ENCODE assay signal across 10 cellular contexts in genomic region chr2:174522553-174522952, GRCh38. TPM values are rescaled to one million over a fixed set of nuclear protein-coding genes. Genes with fewer than 3 reads are reported as not detected.
A peak's percentile ranks its signal among the peaks of the same experiment; 100 is the strongest.
DNase-seq lines count a peak whose midpoint lies in the region; ATAC-seq, FAIRE-seq and TF ChIP-seq lines count a peak whose summit lies in the region.
"Had no signal": no experiment of that assay in that cellular context is flagged by ENCODE, and none has a peak within 500 bp of the region (broad histone marks: within the 10 kb centered on the region; RNA-seq: fewer than 3 reads in every experiment).

No MANE protein-coding gene starts in this region.

- BruUV-seq in GM12878 (replicated peaks; lab: Mats Ljungman, UMichigan): no TSS peak

- no peak for TF ChIP-seq EP300 in GM12878 (IDR thresholded peaks at IDR 0.05; ENCODE audit: borderline replicate concordance in 1 of 2, control insufficient read depth in 1 of 2, low read depth in 2 of 2, low read length in 2 of 2)

- H3K27me3 ChIP-seq in GM12878 (replicated peaks in 1 of 2; ENCODE audit: control insufficient read depth in 2 of 2, insufficient read depth in 2 of 2, low read length in 1 of 2): peaks cover 0 to 2% of the 10 kb centered on the region in 2 experiments; a peak in 1 of 4 replicates
- no peaks in the 10 kb centered on the region for H3K27me3 ChIP-seq in right lobe of liver

- H3K4me3 ChIP-seq in GM12878: no peak overlapping the region
- H3K4me3 ChIP-seq in right lobe of liver: no peak overlapping the region

- TF ChIP-seq RAD21 in GM12878 (IDR thresholded peaks at IDR 0.05; ENCODE audit: insufficient read depth, low read depth, low read length): peak; percentile 54

- SMC1A ChIA-PET in GM12878 (lab: Charles Lee; ENCODE audit: uncharacterized antibody, unreplicated experiment): interaction anchor here (0.9 to 4.2 kb wide), 6 partner anchors 24 to 165 kb away, joined by 3 to 55 read pairs (median 8); no protein-coding TSS in a partner anchor

- H3K4me1 ChIP-seq in GM12878 (ENCODE audit: control insufficient read depth, insufficient read depth, low read length) (no peaks in the 10 kb centered on the region), right lobe of liver (peaks cover 0 to 12% (median 0%) of the 10 kb centered on the region in 4 donors)

- no peak overlapping the region for H3K9ac ChIP-seq in GM12878 (ENCODE audit: control insufficient read depth, insufficient read depth, low read length)

- in situ Hi-C loops in KBM-7 (cut with MboI; ENCODE audit: low pct_unique_long_range_greater_than_20kb, low sequenced_read_pairs) (no loop called here), GM12878 (cut with MboI) (loop anchor here (5.0 kb wide), 1 partner anchor 60 kb away; no protein-coding TSS in a partner anchor)

- ATAC-seq in GM12878: no peak
- ATAC-seq in right lobe of liver: peak; percentile 59 to 64 (median 60)
- ATAC-seq in HG03521 (IDR thresholded peaks at IDR 0.05; ENCODE audit: unreplicated experiment): no peak
- ATAC-seq in HG03520 (IDR thresholded peaks at IDR 0.05; ENCODE audit: unreplicated experiment): no peak
- ATAC-seq in GM18858 (IDR thresholded peaks at IDR 0.05; ENCODE audit: unreplicated experiment): no peak

- no peaks in the 10 kb centered on the region for H4K20me1 ChIP-seq in GM12878 (ENCODE audit: control insufficient read depth, insufficient read depth)

- no peaks in the 10 kb centered on the region for H3K79me2 ChIP-seq in GM12878 (ENCODE audit: control insufficient read depth, insufficient read depth, low read length)

- H2AFZ ChIP-seq in GM12878 (ENCODE audit: control insufficient read depth, low read depth, low read length): no peak overlapping the region

- TF ChIP-seq POLR2A in GM12878 (IDR thresholded peaks at IDR 0.05; ENCODE audit: low read depth, low read length): no peak
- TF ChIP-seq POLR2A in right lobe of liver (IDR thresholded peaks at IDR 0.05): no peak

- H3K36me3 ChIP-seq in GM12878 (ENCODE audit: control insufficient read depth in 2 of 2, insufficient read depth in 2 of 2, low read length in 1 of 2): no peaks in the 10 kb centered on the region
- H3K36me3 ChIP-seq in right lobe of liver: no peaks in the 10 kb centered on the region

- peak in 1 of 3 experiments; percentile 39; a peak in 2 of 6 replicates for TF ChIP-seq CTCF in GM12878 (IDR thresholded peaks at IDR 0.05 in 2 of 3, conservative IDR thresholded peaks at IDR 0.05 in 1 of 3; ENCODE audit: control insufficient read depth in 2 of 3, extremely low read depth in 1 of 3, insufficient read depth in 1 of 3, low read depth in 3 of 3, low read length in 3 of 3)
- peak; percentile 47 to 56 (median 56) for TF ChIP-seq CTCF in right lobe of liver (IDR thresholded peaks at IDR 0.05)

- WGBS in GM12878 (ENCODE audit: insufficient coverage, insufficient replicate concordance, low lambda C conversion rate, missing lambda C conversion rate): 28% methylated on average over 3 of the region's 3 CpGs
- 7% methylated on average over 3 of the region's 3 CpGs for WGBS in right lobe of liver (ENCODE audit: insufficient coverage, low coverage, low lambda C conversion rate, missing lambda C conversion rate)

- RAD21 ChIA-PET in GM12878 (lab: Charles Lee; ENCODE audit: unreplicated experiment): interaction anchor here (0.9 to 3.6 kb wide), 4 partner anchors 20 to 60 kb away, joined by 3 to 42 read pairs (median 4); no protein-coding TSS in a partner anchor

- H3K27ac ChIP-seq in GM12878 (ENCODE audit: control insufficient read depth, insufficient read depth) (no peak overlapping the region), right lobe of liver (no peak overlapping the region)

- no peak for FAIRE-seq in GM12878 (lab: Jason Lieb, UNC)

- intact Hi-C loops in GM12878 (cut with micrococcal nuclease; ENCODE audit: unreplicated experiment): loop anchor here (1.0 kb wide), 1 partner anchor 60 kb away; no protein-coding TSS in a partner anchor
- intact Hi-C loops in right lobe of liver (cut with DNase I): loop anchor here (10.0 kb wide), 1 partner anchor 58 kb away; no protein-coding TSS in a partner anchor

- H3K9me3 ChIP-seq in GM12878 (replicated peaks; ENCODE audit: control insufficient read depth, insufficient read depth, low read length): no peaks in the 10 kb centered on the region
- no peaks in the 10 kb centered on the region for H3K9me3 ChIP-seq in right lobe of liver

- CTCF ChIA-PET in GM12878 (lab: Yijun Ruan, JAX): interaction anchor here (0.6 to 6.0 kb wide), 9 partner anchors 20 to 129 kb away, joined by 3 to 95 read pairs (median 3); partner anchors contain the start of gene GPR155

- no peak overlapping the region for H3K4me2 ChIP-seq in GM12878 (ENCODE audit: control insufficient read depth, insufficient read depth)

- DNase-seq in Ammon's horn (ENCODE audit: low spot score): peak; percentile 62
- peak; percentile 57 for DNase-seq in KBM-7
- DNase-seq in GM12878 (ENCODE audit: low read depth, low spot score): no peak
- DNase-seq in right lobe of liver: no peak
- DNase-seq in NCI-H2029 treated with DMSO at 0.1 percent for 48 hours (lab: John Stamatoyannopoulos, UW): no peak
- DNase-seq: naive B cell; stimulated activated naive CD4-positive, alpha-beta T cell had no signal

- POLR2A ChIA-PET in GM12878 (lab: Charles Lee): no interaction called here

TF ChIP-seq in GM12878, 131 proteins besides CTCF, POLR2A, EP300 and RAD21:
- TF ChIP-seq, protein P1, sequence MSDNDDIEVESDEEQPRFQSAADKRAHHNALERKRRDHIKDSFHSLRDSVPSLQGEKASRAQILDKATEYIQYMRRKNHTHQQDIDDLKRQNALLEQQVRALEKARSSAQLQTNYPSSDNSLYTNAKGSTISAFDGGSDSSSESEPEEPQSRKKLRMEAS (IDR thresholded peaks at IDR 0.05; ENCODE audit: low read depth, low read length): no peak
- TF ChIP-seq SMC3 (IDR thresholded peaks at IDR 0.05; ENCODE audit: borderline replicate concordance, low read length): peak; percentile 58; the same call in 1 of the 2 replicates

RNA-seq across cellular contexts. Expression of gene GPR155, which starts 35.7 kb away (rescaled TPM):
- 13.6 and 15.2 TPM in 2 replicates for total RNA-seq in GM12878 (2013; cell fraction: nucleolus; rRNA removed)
- 1.5 and 2.0 TPM in 2 replicates for total RNA-seq in GM12878 (2014; rRNA removed)
- 1.8 and 2.0 TPM in 2 replicates for total RNA-seq in GM12878 (2014; rRNA removed; fragmentation: Illumina TruSeq; extraction: Trizol)
- 1.6 and 3.0 TPM in 2 replicates for total RNA-seq in GM12878 (2021)
- polyA plus RNA-seq in GM12878 (2011; ENCODE audit: low read depth): 0.85 TPM
- polyA plus RNA-seq in GM12878 (2011; rRNA removed): 1.8 and 2.7 TPM in 2 replicates
- 0.70 and 0.84 TPM in 2 replicates for polyA plus RNA-seq in GM12878 (2011; cell fraction: cytosol; rRNA removed)
- 0.99 and 1.2 TPM in 2 replicates for polyA plus RNA-seq in GM12878 (2011; cell fraction: nucleus; rRNA removed)
- 1.7 and 2.1 TPM in 2 replicates for polyA plus RNA-seq in GM12878 (2012)
- polyA plus RNA-seq in GM12878 (2014; fragmentation: Illumina TruSeq; extraction: Trizol): 1.7 and 2.3 TPM in 2 replicates
- polyA plus RNA-seq in GM12878 (2014; fragmentation: Nextera tagmentation; extraction: Ambion mirVana): under 1 TPM; 0.64 to 0.82 TPM
- polyA plus RNA-seq in GM12878 (2014; rRNA removed): 1.4 TPM in 2 replicates
- polyA plus RNA-seq in GM12878 (2016; fragmentation: Nextera tagmentation; extraction: Ambion mirVana): 1 to 10 TPM in 1 of 2 experiments, under 1 TPM in 1; 0.53 to 1.1 TPM
- polyA minus RNA-seq in GM12878 (2011; rRNA and poly(A)+ RNA removed): 1.4 and 1.7 TPM in 2 replicates
- polyA minus RNA-seq in GM12878 (2011; cell fraction: cytosol; rRNA and poly(A)+ RNA removed): 0.31 and 0.80 TPM in 2 replicates
- 0.85 and 1.3 TPM in 2 replicates for polyA minus RNA-seq in GM12878 (2011; cell fraction: nucleus; rRNA and poly(A)+ RNA removed)
- total RNA-seq in right lobe of liver: 10 to 100 TPM in 1 of 6 experiments, 1 to 10 TPM in 5; 6.5 to 11.3 (median 7.7) TPM

Comparison
In these comparisons a context has a peak if more than half of its experiments do, and no peak if none do; other contexts are left out.
1. DNase-seq: peak in Ammon's horn (single experiment) and KBM-7 (single experiment); none in GM12878 (single experiment), right lobe of liver (0 of 3) and NCI-H2029 treated with DMSO at 0.1 percent for 48 hours (single experiment).
2. ATAC-seq: peak in right lobe of liver (4 of 4); none in GM12878 (single experiment), HG03521 (single experiment), HG03520 (single experiment) and GM18858 (single experiment).